In genomic region chr6:57046332-57047256, GRCh38 we compare ENCODE assay signal across 8 cellular contexts. TPM values are rescaled to one million over a fixed set of nuclear protein-coding genes. Genes with fewer than 3 reads are reported as not detected.
DNase-seq lines count a peak whose midpoint lies in the region; ATAC-seq, FAIRE-seq and TF ChIP-seq lines count a peak whose summit lies in the region.
"Not testable (repeated sequence)": the region's sequence is repeated elsewhere in the genome, so short reads cannot be mapped to it uniquely, and the experiment has no call there.

Gene KIAA1586, plus strand, starts transcription at chr6:57046693. Its CDS starts 63 bp downstream, at chr6:57046756.

- H2BK120ac ChIP-seq in H1 (replicated peaks; ENCODE audit: low read depth, low read length): not testable (repeated sequence)

- not testable (repeated sequence) for H4K91ac ChIP-seq in H1 (replicated peaks; ENCODE audit: insufficient read length, low read length)

- not testable (repeated sequence) for TF ChIP-seq EP300 in H1 (IDR thresholded peaks at IDR 0.05; ENCODE audit: borderline replicate concordance in 1 of 2, low read depth in 2 of 2, low read length in 2 of 2)

- peak in 1 of 2 experiments; percentile 69; a peak in 2 of 3 replicates for TF ChIP-seq POLR2A in H1 (IDR thresholded peaks at IDR 0.05; ENCODE audit: control extremely low read depth in 1 of 2, low read depth in 2 of 2, low read length in 2 of 2)

- not testable (repeated sequence) for H4K20me1 ChIP-seq in H1 (replicated peaks in 1 of 2; ENCODE audit: control insufficient read depth in 1 of 2, insufficient read depth in 2 of 2, low read length in 2 of 2)

- WGBS in H1 (ENCODE audit: extremely low coverage in 1 of 2, insufficient coverage in 1 of 2, insufficient read length in 1 of 2, insufficient replicate concordance in 2 of 2, low coverage in 1 of 2, low lambda C conversion rate in 2 of 2, missing lambda C conversion rate in 1 of 2), 2 experiments: 3% methylated on average over 35 of the region's 78 CpGs; no CpG with 5 or more reads in 1 of the 2 experiments
- WGBS in mesodermal cell (ENCODE audit: insufficient coverage in 2 of 2), 2 experiments: 0% methylated on average over 14 to 16 of the region's 78 CpGs

- DNase-seq in COLO668 (lab: John Stamatoyannopoulos, UW; ENCODE audit: unreplicated experiment) (peak; percentile 86), HT-29 (ENCODE audit: low spot score) (peak; percentile 85), NOMO-1 (lab: John Stamatoyannopoulos, UW; ENCODE audit: unreplicated experiment in 2 of 2) (peak; percentile 82), H1 (ENCODE audit: low read depth in 1 of 2, low spot score in 2 of 2) (peak in 1 of 2 experiments; percentile 86)
- peak; percentile 54 to 62 for DNase-seq in activated CD8-positive, alpha-beta memory T cell treated with anti-CD3 and anti-CD28 coated beads for 4 hours (ENCODE audit: low read depth in 2 of 2)
- DNase-seq in stimulated activated CD8-positive, alpha-beta memory T cell treated with anti-CD3 and anti-CD28 coated beads, Interleukin-15, amount 100 ng/mL, for 24 hours (ENCODE audit: low read depth): peak; percentile 56

- 0 out of 2 replicates have a peak within 1 kb of the TSS, but pooled peaks have one; percentile 69 for H2AFZ ChIP-seq in H1 (ENCODE audit: low read length)

- not testable (repeated sequence) for H3K4ac ChIP-seq in H1 (replicated peaks; ENCODE audit: insufficient read length, low read depth, low read length)

- H2AK5ac ChIP-seq in H1 (ENCODE audit: low read depth, low read length): not testable (repeated sequence)

- H3K9ac ChIP-seq in H1 (replicated peaks in 1 of 4; ENCODE audit: extremely low read depth in 1 of 4, low read depth in 3 of 4, low read length in 3 of 4): peak within 1 kb of the TSS; percentile 43 to 69 (median 63)

- not testable (repeated sequence) for H2BK12ac ChIP-seq in H1 (ENCODE audit: low read depth, low read length)

- not testable (repeated sequence) for H2BK5ac ChIP-seq in H1 (ENCODE audit: low read depth, low read length)

- H3K4me3 ChIP-seq in H1 (ENCODE audit: extremely low read depth in 1 of 4, insufficient read depth in 2 of 4, low read depth in 3 of 4, low read length in 4 of 4) (peak within 1 kb of the TSS; percentile 45 to 83 (median 71)), mesodermal cell (ENCODE audit: extremely low read depth, insufficient read depth, low read length, poor library complexity, severe bottlenecking) (peak within 1 kb of the TSS; percentile 54)

- H3K36me3 ChIP-seq in H1 (ENCODE audit: control insufficient read depth in 2 of 4, insufficient read depth in 4 of 4, low read length in 3 of 4): peaks cover 0 to 30% (median 9%) of the 10 kb centered on the region in 4 experiments; a peak in 6 of 8 replicates
- H3K36me3 ChIP-seq in mesodermal cell (ENCODE audit: control insufficient read depth, insufficient read depth, low read length): peaks cover 35% of the 10 kb centered on the region

- peak; percentile 78 for FAIRE-seq in H1 (lab: Jason Lieb, UNC)

- POLR2A ChIA-PET in H1 (lab: Charles Lee; ENCODE audit: partially characterized antibody): interaction anchor here (1.0 to 1.9 kb wide), 2 partner anchors 9 to 91 kb away, joined by 4 to 5 read pairs; partner anchors contain the start of gene BEND6

- H3K4me1 ChIP-seq in H1 (replicated peaks in 1 of 4; ENCODE audit: control insufficient read depth in 3 of 4, insufficient read depth in 4 of 4, low read length in 3 of 4); mesodermal cell (ENCODE audit: control insufficient read depth, insufficient read depth, low read length, poor library complexity, severe bottlenecking): not testable (repeated sequence)

- CTCF ChIA-PET in H1 (lab: Charles Lee; ENCODE audit: partially characterized antibody): interaction anchor here (0.5 to 1.5 kb wide), 2 partner anchors 15 to 16 kb away, joined by 3 to 4 read pairs; no protein-coding TSS in a partner anchor

- not testable (repeated sequence) for H4K5ac ChIP-seq in H1 (ENCODE audit: insufficient read length, low read depth, low read length)

- peak within 1 kb of the TSS; percentile 64; the same call in 1 of the 2 replicates for H3K18ac ChIP-seq in H1 (ENCODE audit: extremely low read depth, low read length)

- not testable (repeated sequence) for H2BK15ac ChIP-seq in H1 (ENCODE audit: low read length)

- H2BK20ac ChIP-seq in H1 (ENCODE audit: low read length): not testable (repeated sequence)

- H3K79me2 ChIP-seq in H1 (ENCODE audit: control insufficient read depth in 1 of 2, insufficient read depth in 2 of 2, low read length in 2 of 2): peaks cover 0 to 30% of the 10 kb centered on the region in 2 experiments; a peak in 3 of 4 replicates

- not testable (repeated sequence) for H3K14ac ChIP-seq in H1 (ENCODE audit: insufficient read length)

- H3K23me2 ChIP-seq in H1 (ENCODE audit: low read depth, low read length): not testable (repeated sequence)

- peak; percentile 96 for ATAC-seq in GM21360 (IDR thresholded peaks at IDR 0.05; ENCODE audit: unreplicated experiment)

- H3K23ac ChIP-seq in H1 (ENCODE audit: insufficient read length): not testable (repeated sequence)

- not testable (repeated sequence) for TF ChIP-seq CTCF in H1 (IDR thresholded peaks at IDR 0.05; ENCODE audit: control extremely low read depth in 1 of 3, insufficient read depth in 1 of 3, low read depth in 1 of 3, low read length in 3 of 3)

- H3K9me3 ChIP-seq in H1 (ENCODE audit: insufficient read depth in 2 of 2, low read depth in 1 of 2, low read length in 1 of 2); mesodermal cell (ENCODE audit: control insufficient read depth, low read length): not testable (repeated sequence)

- peak within 1 kb of the TSS; percentile 77 for H3K56ac ChIP-seq in H1 (replicated peaks; ENCODE audit: insufficient read length, low read depth, low read length)

- not testable (repeated sequence) for H3K79me1 ChIP-seq in H1 (ENCODE audit: low read depth, low read length)

- H3K27ac ChIP-seq in H1 (ENCODE audit: low read depth, low read length): not testable (repeated sequence)
- peak within 1 kb of the TSS; percentile 83 for H3K27ac ChIP-seq in mesodermal cell (ENCODE audit: low read depth, low read length, severe bottlenecking)

- not testable (repeated sequence) for TF ChIP-seq RAD21 in H1 (IDR thresholded peaks at IDR 0.05 in 1 of 2, conservative IDR thresholded peaks at IDR 0.05 in 1 of 2; ENCODE audit: low read depth in 2 of 2, low read length in 2 of 2)

- H4K8ac ChIP-seq in H1 (ENCODE audit: extremely low read depth, insufficient read depth, low read length): peak within 1 kb of the TSS; percentile 93; the same call in 1 of the 2 replicates

- peak within 1 kb of the TSS; percentile 14 to 55 for H3K4me2 ChIP-seq in H1 (ENCODE audit: insufficient read depth in 1 of 2, low read depth in 2 of 2, low read length in 2 of 2)

- not testable (repeated sequence) for H3K27me3 ChIP-seq in H1 (replicated peaks in 1 of 4; ENCODE audit: control insufficient read depth in 3 of 4, extremely low read depth in 1 of 4, insufficient read depth in 3 of 4, low read length in 3 of 4)

TF ChIP-seq in H1, 55 proteins besides CTCF, POLR2A, EP300 and RAD21:
- peak; percentile 56 for TF ChIP-seq MAX (IDR thresholded peaks at IDR 0.05)
- peak; percentile 82 to 96; a peak in 2 of 4 replicates for TF ChIP-seq HDAC2 (IDR thresholded peaks at IDR 0.05; ENCODE audit: borderline replicate concordance in 1 of 2, low read depth in 2 of 2, low read length in 2 of 2)
- peak; percentile 40; the same call in 1 of the 2 replicates for TF ChIP-seq TBP (IDR thresholded peaks at IDR 0.05; ENCODE audit: low read depth, low read length)
- peak; percentile 86 for TF ChIP-seq TAF1 (IDR thresholded peaks at IDR 0.05; ENCODE audit: low read depth, low read length)
- 0 out of 2 replicates have a peak, but pooled peaks have one; percentile 35 for TF ChIP-seq PHF8 (conservative IDR thresholded peaks at IDR 0.05; ENCODE audit: low read depth, low read length)
- 0 out of 4 replicates have a peak, but pooled peaks have one; percentile 41 to 50 for TF ChIP-seq SIN3A (conservative IDR thresholded peaks at IDR 0.05 in 1 of 2, IDR thresholded peaks at IDR 0.05 in 1 of 2; ENCODE audit: low read depth in 1 of 2, low read length in 2 of 2)
- TF ChIP-seq KDM4A (IDR thresholded peaks at IDR 0.05; ENCODE audit: low read depth, low read length, severe bottlenecking): peak; percentile 54
- peak; percentile 55; the same call in 1 of the 2 replicates for TF ChIP-seq POLR2AphosphoS5 (IDR thresholded peaks at IDR 0.05; ENCODE audit: low read depth, low read length)
- peak; percentile 87; the same call in 1 of the 2 replicates for TF ChIP-seq KDM1A (IDR thresholded peaks at IDR 0.05; ENCODE audit: borderline replicate concordance, low read length)
- TF ChIP-seq E2F6 (IDR thresholded peaks at IDR 0.05): peak; percentile 74
- peak; percentile 33; the same call in 1 of the 2 replicates for TF ChIP-seq YY1 (IDR thresholded peaks at IDR 0.05; ENCODE audit: low read depth, low read length)
- peak; percentile 38 for TF ChIP-seq TAF7 (optimal IDR thresholded peaks at IDR 0.05; ENCODE audit: borderline replicate concordance, low read depth, low read length)
- TF ChIP-seq BACH1 (IDR thresholded peaks at IDR 0.05; ENCODE audit: low read length): peak; percentile 77

RNA-seq across cellular contexts. Expression of gene KIAA1586, which starts in this region (rescaled TPM):
- 2.3 and 2.4 TPM in 2 replicates for total RNA-seq in HT-29 (2014; rRNA removed; shearing (Covaris generic))
- 22.8 and 24.4 TPM in 2 replicates for total RNA-seq in H1 (2021; fragmentation: NEBNext Ultra II Directional; extraction: Animal tissue kit (Norgen Biotek cat#: 25700))
- polyA plus RNA-seq in H1 (2011; rRNA removed): 1.5 and 2.1 TPM in 2 replicates
- polyA plus RNA-seq in H1 (2011; cell fraction: cytosol; rRNA removed): 3.7 TPM
- polyA plus RNA-seq in H1 (2011; cell fraction: nucleus; rRNA removed): 0.93 TPM
- 4.6 to 13.6 TPM (median 6.0 TPM) in 4 replicates for polyA plus RNA-seq in H1 (2012, experiment 1 of 2)
- 1.1 TPM for polyA plus RNA-seq in H1 (2012, experiment 2 of 2)
- polyA plus RNA-seq in H1 (2013, experiment 1 of 2): 11.6 TPM
- polyA plus RNA-seq in H1 (2013, experiment 2 of 2): 10.4 TPM
- 3.1 and 4.9 TPM in 2 replicates for polyA minus RNA-seq in H1 (2011; rRNA and poly(A)+ RNA removed)
- polyA minus RNA-seq in H1 (2011; cell fraction: cytosol; rRNA and poly(A)+ RNA removed): 8.6 TPM
- polyA minus RNA-seq in H1 (2011; cell fraction: nucleus; rRNA and poly(A)+ RNA removed): 9.0 TPM
- polyA plus RNA-seq in mesodermal cell (2013, experiment 1 of 2): 15.3 TPM
- 14.7 TPM for polyA plus RNA-seq in mesodermal cell (2013, experiment 2 of 2)
